11 cellular contexts compared by ENCODE assay signal in the genomic region with DNA sequence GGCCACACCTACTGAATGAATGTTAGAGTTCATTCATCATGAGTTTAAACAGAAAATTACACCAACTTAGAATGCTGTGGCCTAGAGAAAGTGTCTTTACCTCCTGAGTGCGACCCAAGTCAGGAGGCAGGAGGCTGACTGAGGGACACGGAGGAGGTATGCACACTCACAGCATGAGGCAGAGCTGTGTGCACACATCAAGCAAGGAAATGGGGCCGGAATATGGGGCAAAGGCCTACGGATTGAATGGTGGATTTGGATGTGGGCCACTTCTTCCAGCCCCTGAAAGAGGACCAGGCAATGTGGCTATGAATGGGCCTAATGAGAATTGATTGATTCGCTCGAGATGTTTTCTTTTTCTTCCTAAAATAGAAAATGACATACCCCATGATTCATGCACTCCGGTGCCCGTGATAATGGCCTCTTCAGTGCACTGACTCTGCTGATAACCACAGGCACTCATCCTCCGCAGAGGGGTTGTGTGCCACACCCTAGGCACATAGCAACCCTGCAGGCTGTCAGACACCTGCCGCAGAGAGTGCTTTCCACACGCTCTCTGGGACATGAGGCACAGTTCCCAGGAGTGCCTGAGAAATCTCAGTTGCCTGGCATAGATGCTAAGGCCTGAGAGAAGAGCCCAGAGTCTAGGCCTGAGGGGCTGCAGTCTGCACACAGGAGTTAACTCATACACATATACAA.
DNase-seq lines count a peak whose midpoint lies in the region; TF ChIP-seq lines count a peak whose summit lies in the region.
"Had no signal": no experiment of that assay in that cellular context is flagged by ENCODE, and none has a peak within 500 bp of the region (broad histone marks: within the 10 kb centered on the region; RNA-seq: fewer than 3 reads in every experiment).

No MANE protein-coding gene starts in this region.

- H3K27ac ChIP-seq in VCaP (peak overlapping the region; percentile 11; the same call in 1 of the 2 replicates), layer of hippocampus (ENCODE audit: low read depth, low read length) (peak overlapping the region; percentile 58), tibial artery (no peak overlapping the region)
- H3K27ac ChIP-seq: esophagus squamous epithelium, right lobe of liver, uterus had no signal

- DNase-seq in Ammon's horn (ENCODE audit: low spot score) (peak; percentile 50), NCI-H1105 treated with DMSO at 0.1 percent for 48 hours (lab: John Stamatoyannopoulos, UW) (peak; percentile 65), ureter (ENCODE audit: low spot score) (no peak), tibial artery (no peak)
- DNase-seq in stimulated activated CD8-positive, alpha-beta memory T cell treated with anti-CD3 and anti-CD28 coated beads, Interleukin-4, amount 100 ng/mL, for 48 hours = no peak
- DNase-seq in activated CD8-positive, alpha-beta memory T cell treated with anti-CD3 and anti-CD28 coated beads for 24 hours = no peak
- DNase-seq: esophagus squamous epithelium, right lobe of liver, uterus had no signal

- H3K4me1 ChIP-seq in tibial artery = no peaks in the 10 kb centered on the region
- H3K4me1 ChIP-seq: uterus had no signal

- H3K4me3 ChIP-seq in tibial artery = no peak overlapping the region
- H3K4me3 ChIP-seq: esophagus squamous epithelium, right lobe of liver, uterus had no signal

- H3K27me3 ChIP-seq in layer of hippocampus (ENCODE audit: control insufficient read depth, insufficient read depth, low read length) (no peaks in the 10 kb centered on the region), tibial artery (no peaks in the 10 kb centered on the region)
- H3K27me3 ChIP-seq: esophagus squamous epithelium, right lobe of liver, uterus had no signal

- no peaks in the 10 kb centered on the region for H3K9me3 ChIP-seq in tibial artery
- H3K9me3 ChIP-seq: esophagus squamous epithelium, right lobe of liver, uterus had no signal

- TF ChIP-seq CTCF in VCaP (conservative IDR thresholded peaks at IDR 0.05) (no peak), tibial artery (IDR thresholded peaks at IDR 0.05) (no peak)

- intact Hi-C loops in tibial artery (cut with DNase I; ENCODE audit: low total_unique reads) = no loop called here

- no peaks in the 10 kb centered on the region for H3K36me3 ChIP-seq in tibial artery
- H3K36me3 ChIP-seq: esophagus squamous epithelium, right lobe of liver, uterus had no signal

Comparison
In these comparisons a context has a peak if more than half of its experiments do, and no peak if none do; other contexts are left out.
1. DNase-seq: peak in Ammon's horn (single experiment) and NCI-H1105 treated with DMSO at 0.1 percent for 48 hours (single experiment); none in ureter (single experiment), tibial artery (0 of 2), stimulated activated CD8-positive, alpha-beta memory T cell treated with anti-CD3 and anti-CD28 coated beads, Interleukin-4, amount 100 ng/mL, for 48 hours (single experiment) and activated CD8-positive, alpha-beta memory T cell treated with anti-CD3 and anti-CD28 coated beads for 24 hours (single experiment).
2. H3K27ac ChIP-seq: peak in VCaP (single experiment) and layer of hippocampus (single experiment); none in tibial artery (0 of 2).